ENCODE assay signal across 1 cellular context in the genomic region with DNA sequence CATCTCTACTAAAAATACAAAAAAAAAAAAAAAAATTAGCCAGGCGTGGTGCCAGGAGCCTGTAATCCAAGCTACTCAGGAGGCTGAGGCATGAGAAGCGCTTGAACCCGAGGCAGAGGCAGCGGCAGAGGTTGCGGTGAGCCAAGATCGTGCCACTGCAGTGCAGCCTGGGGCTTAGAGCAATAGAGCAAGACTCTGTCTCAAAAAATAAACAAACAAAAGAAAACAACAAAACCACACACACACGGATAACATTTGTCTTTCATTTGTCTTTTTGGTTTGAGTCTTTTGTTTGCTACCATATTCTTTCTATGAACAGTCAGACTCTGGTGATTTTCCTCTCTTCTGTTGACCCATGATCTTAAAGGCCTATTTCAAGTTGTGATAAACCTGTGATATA.
TF ChIP-seq lines count a peak whose summit lies in the region.

No MANE protein-coding gene starts in this region.

TF ChIP-seq in HepG2, 621 proteins besides CTCF, POLR2A, EP300 and RAD21:
- TF ChIP-seq, protein P1, sequence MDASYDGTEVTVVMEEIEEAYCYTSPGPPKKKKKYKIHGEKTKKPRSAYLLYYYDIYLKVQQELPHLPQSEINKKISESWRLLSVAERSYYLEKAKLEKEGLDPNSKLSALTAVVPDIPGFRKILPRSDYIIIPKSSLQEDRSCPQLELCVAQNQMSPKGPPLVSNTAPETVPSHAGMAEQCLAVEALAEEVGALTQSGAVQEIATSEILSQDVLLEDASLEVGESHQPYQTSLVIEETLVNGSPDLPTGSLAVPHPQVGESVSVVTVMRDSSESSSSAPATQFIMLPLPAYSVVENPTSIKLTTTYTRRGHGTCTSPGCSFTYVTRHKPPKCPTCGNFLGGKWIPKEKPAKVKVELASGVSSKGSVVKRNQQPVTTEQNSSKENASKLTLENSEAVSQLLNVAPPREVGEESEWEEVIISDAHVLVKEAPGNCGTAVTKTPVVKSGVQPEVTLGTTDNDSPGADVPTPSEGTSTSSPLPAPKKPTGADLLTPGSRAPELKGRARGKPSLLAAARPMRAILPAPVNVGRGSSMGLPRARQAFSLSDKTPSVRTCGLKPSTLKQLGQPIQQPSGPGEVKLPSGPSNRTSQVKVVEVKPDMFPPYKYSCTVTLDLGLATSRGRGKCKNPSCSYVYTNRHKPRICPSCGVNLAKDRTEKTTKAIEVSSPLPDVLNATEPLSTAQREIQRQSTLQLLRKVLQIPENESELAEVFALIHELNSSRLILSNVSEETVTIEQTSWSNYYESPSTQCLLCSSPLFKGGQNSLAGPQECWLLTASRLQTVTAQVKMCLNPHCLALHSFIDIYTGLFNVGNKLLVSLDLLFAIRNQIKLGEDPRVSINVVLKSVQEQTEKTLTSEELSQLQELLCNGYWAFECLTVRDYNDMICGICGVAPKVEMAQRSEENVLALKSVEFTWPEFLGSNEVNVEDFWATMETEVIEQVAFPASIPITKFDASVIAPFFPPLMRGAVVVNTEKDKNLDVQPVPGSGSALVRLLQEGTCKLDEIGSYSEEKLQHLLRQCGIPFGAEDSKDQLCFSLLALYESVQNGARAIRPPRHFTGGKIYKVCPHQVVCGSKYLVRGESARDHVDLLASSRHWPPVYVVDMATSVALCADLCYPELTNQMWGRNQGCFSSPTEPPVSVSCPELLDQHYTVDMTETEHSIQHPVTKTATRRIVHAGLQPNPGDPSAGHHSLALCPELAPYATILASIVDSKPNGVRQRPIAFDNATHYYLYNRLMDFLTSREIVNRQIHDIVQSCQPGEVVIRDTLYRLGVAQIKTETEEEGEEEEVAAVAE (CRISPR knock-in tag; IDR thresholded peaks at IDR 0.05; ENCODE audit: borderline replicate concordance) = no peak
- no peak for TF ChIP-seq ZNF674 (CRISPR knock-in tag; IDR thresholded peaks at IDR 0.05; ENCODE audit: low read depth)
- TF ChIP-seq MXD4 (CRISPR knock-in tag; IDR thresholded peaks at IDR 0.05) = no peak
- TF ChIP-seq ZNF382 (CRISPR knock-in tag; IDR thresholded peaks at IDR 0.05; ENCODE audit: borderline replicate concordance) = no peak
- no peak for TF ChIP-seq ZNF572 (CRISPR knock-in tag; IDR thresholded peaks at IDR 0.05)
- no peak for TF ChIP-seq NR1H2 (CRISPR knock-in tag; IDR thresholded peaks at IDR 0.05; ENCODE audit: borderline replicate concordance, low read depth)
- TF ChIP-seq ZNF17 (CRISPR knock-in tag; IDR thresholded peaks at IDR 0.05) = no peak
- TF ChIP-seq, protein P2, sequence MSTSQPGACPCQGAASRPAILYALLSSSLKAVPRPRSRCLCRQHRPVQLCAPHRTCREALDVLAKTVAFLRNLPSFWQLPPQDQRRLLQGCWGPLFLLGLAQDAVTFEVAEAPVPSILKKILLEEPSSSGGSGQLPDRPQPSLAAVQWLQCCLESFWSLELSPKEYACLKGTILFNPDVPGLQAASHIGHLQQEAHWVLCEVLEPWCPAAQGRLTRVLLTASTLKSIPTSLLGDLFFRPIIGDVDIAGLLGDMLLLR (CRISPR knock-in tag; IDR thresholded peaks at IDR 0.05) = no peak
- TF ChIP-seq ZNF556 (CRISPR knock-in tag; IDR thresholded peaks at IDR 0.05; ENCODE audit: borderline replicate concordance) = no peak
